8 cellular contexts compared by ENCODE assay signal in genomic region chr7:20331912-20332317, GRCh38. TPM values are rescaled to one million over a fixed set of nuclear protein-coding genes. Genes with fewer than 3 reads are reported as not detected.
DNase-seq lines count a peak whose midpoint lies in the region; TF ChIP-seq lines count a peak whose summit lies in the region.

No MANE protein-coding gene starts in this region.

- DNase-seq in PC-9 (peak in 1 of 2 experiments; percentile 46), esophagus squamous epithelium (lab: John Stamatoyannopoulos, UW) (no peak), NCI-H128 (lab: John Stamatoyannopoulos, UW; ENCODE audit: unreplicated experiment) (no peak), DMS153 (lab: John Stamatoyannopoulos, UW) (no peak), COLO668 (lab: John Stamatoyannopoulos, UW; ENCODE audit: unreplicated experiment) (no peak), DMS 273 treated with DMSO at 0.1 percent for 48 hours (lab: John Stamatoyannopoulos, UW) (no peak)

- H3K9me2 ChIP-seq in PC-9 (ENCODE audit: insufficient read depth), result no peaks in the 10 kb centered on the region

- H2AFZ ChIP-seq in PC-9 (peak overlapping the region; percentile 98), parathyroid adenoma (peak overlapping the region; percentile 95)

- H3K9ac ChIP-seq in ES-I3 (ENCODE audit: low read depth, low read length) (peak overlapping the region; percentile 85), parathyroid adenoma (no peak overlapping the region)

- TF ChIP-seq CTCF in PC-9 (conservative IDR thresholded peaks at IDR 0.05) (no peak), esophagus squamous epithelium (IDR thresholded peaks at IDR 0.05) (no peak), parathyroid adenoma (IDR thresholded peaks at IDR 0.05) (no peak)

- H3K4me1 ChIP-seq in ES-I3 (ENCODE audit: insufficient read depth, low read length) (peaks cover 5% of the 10 kb centered on the region; the same call in 1 of the 2 replicates), PC-9 (replicated peaks; ENCODE audit: insufficient read depth) (peaks cover 46% of the 10 kb centered on the region), esophagus squamous epithelium (peaks cover 2 to 71% (median 5%) of the 10 kb centered on the region in 3 donors), parathyroid adenoma (peaks cover 5% of the 10 kb centered on the region)

- TF ChIP-seq POLR2A in esophagus squamous epithelium (IDR thresholded peaks at IDR 0.05), result no peak

- H3K27ac ChIP-seq in PC-9, result no peak overlapping the region
- peak overlapping the region; percentile 86 to 97 (median 92) for H3K27ac ChIP-seq in esophagus squamous epithelium
- H3K27ac ChIP-seq in parathyroid adenoma, result peak overlapping the region; percentile 77

- H3K27me3 ChIP-seq in PC-9 (ENCODE audit: insufficient read depth, low read depth) (no peaks in the 10 kb centered on the region), esophagus squamous epithelium (peaks cover 0 to 9% (median 0%) of the 10 kb centered on the region in 4 donors), parathyroid adenoma (ENCODE audit: control insufficient read depth, insufficient read depth, low read length) (no peaks in the 10 kb centered on the region)

- intact Hi-C loops in PC-9 (cut with micrococcal nuclease; ENCODE audit: unreplicated experiment) (loop anchor here (1.0 to 5.0 kb wide), 2 partner anchors 8 to 265 kb away; no protein-coding TSS in a partner anchor), esophagus squamous epithelium (cut with DNase I) (no loop called here)

- no peaks in the 10 kb centered on the region for H4K20me1 ChIP-seq in PC-9 (ENCODE audit: insufficient read depth)

- H3F3A ChIP-seq in PC-9 (ENCODE audit: insufficient read depth, low read depth), result peaks cover 28% of the 10 kb centered on the region

- H3K36me3 ChIP-seq in ES-I3 (ENCODE audit: insufficient read depth, low read length) (no peaks in the 10 kb centered on the region), PC-9 (ENCODE audit: low read depth) (no peaks in the 10 kb centered on the region), esophagus squamous epithelium (no peaks in the 10 kb centered on the region), parathyroid adenoma (ENCODE audit: control insufficient read depth, insufficient read depth, low read length) (no peaks in the 10 kb centered on the region)

- CTCF ChIA-PET in PC-9 (lab: Charles Lee), result interaction anchor here (1.2 kb wide), 1 partner anchor 266 kb away, joined by 4 read pairs; no protein-coding TSS in a partner anchor

- H3K4me3 ChIP-seq in PC-9 (peak overlapping the region; percentile 63), esophagus squamous epithelium (peak overlapping the region; percentile 57 to 84 (median 68)), parathyroid adenoma (ENCODE audit: low read depth, low read length) (peak overlapping the region; percentile 75)

- H3K9me3 ChIP-seq in ES-I3 (ENCODE audit: control insufficient read depth, insufficient read depth, low read length), result no peaks in the 10 kb centered on the region
- no peaks in the 10 kb centered on the region; the same call in 1 of the 2 replicates for H3K9me3 ChIP-seq in PC-9 (ENCODE audit: insufficient read depth, low read depth)
- H3K9me3 ChIP-seq in esophagus squamous epithelium, result no peaks in the 10 kb centered on the region
- H3K9me3 ChIP-seq in parathyroid adenoma (ENCODE audit: control insufficient read depth, low read length), result no peaks in the 10 kb centered on the region

- WGBS in esophagus squamous epithelium, 2 donors, result 21 to 35% methylated on average over 2 to 5 of the region's 9 CpGs

- H3K79me2 ChIP-seq in PC-9 (ENCODE audit: low read depth) (no peaks in the 10 kb centered on the region), parathyroid adenoma (no peaks in the 10 kb centered on the region)

- POLR2A ChIA-PET in PC-9 (lab: Charles Lee; ENCODE audit: unreplicated experiment), result interaction anchor here (0.7 to 1.1 kb wide), 3 partner anchors 21 to 618 kb away, joined by 4 to 8 read pairs (median 5); no protein-coding TSS in a partner anchor

- H3K4me2 ChIP-seq in PC-9, result peak overlapping the region; percentile 84
- H3K4me2 ChIP-seq in parathyroid adenoma (ENCODE audit: low read length), result peak overlapping the region; percentile 97

- BruUV-seq in PC-9 (replicated peaks; lab: Mats Ljungman, UMichigan), result TSS peak; percentile 22

RNA-seq across cellular contexts. Expression of gene ITGB8, which starts 1.2 kb away (rescaled TPM):
- total RNA-seq in PC-9 (2021), result 19.4 and 20.1 TPM in 2 replicates
- total RNA-seq in esophagus squamous epithelium, result 10 to 100 TPM; 23.5 to 30.6 (median 27.4) TPM
